ENCODE assay signal across 8 cellular contexts in genomic region chr20:58649288-58650180, GRCh38. TPM values are rescaled to one million over a fixed set of nuclear protein-coding genes. Genes with fewer than 3 reads are reported as not detected.
DNase-seq lines count a peak whose midpoint lies in the region; ATAC-seq and TF ChIP-seq lines count a peak whose summit lies in the region.

No MANE protein-coding gene starts in this region.

- peak overlapping the region; percentile 74 for H3K4me3 Mint-ChIP-seq in activated T-cell treated with anti-CD3 and anti-CD28 coated beads, Interleukin-2, amount 50 U/mL, for 4 hours

- H3K4me1 Mint-ChIP-seq in activated T-cell treated with anti-CD3 and anti-CD28 coated beads, Interleukin-2, amount 50 U/mL, for 4 hours (ENCODE audit: low read depth): peaks cover 12% of the 10 kb centered on the region

- H3K36me3 ChIP-seq in gastroesophageal sphincter (no peaks in the 10 kb centered on the region), psoas muscle (ENCODE audit: insufficient read depth in 1 of 2, low read depth in 1 of 2) (no peaks in the 10 kb centered on the region)

- H3K4me1 ChIP-seq in gastroesophageal sphincter (peaks cover 0 to 76% (median 25%) of the 10 kb centered on the region in 3 donors), psoas muscle (peaks cover 47% of the 10 kb centered on the region)

- peaks cover 6% of the 10 kb centered on the region for H3K36me3 Mint-ChIP-seq in activated T-cell treated with anti-CD3 and anti-CD28 coated beads, Interleukin-2, amount 50 U/mL, for 4 hours (ENCODE audit: insufficient read depth)

- peak; percentile 2 for ATAC-seq in HG03159 (IDR thresholded peaks at IDR 0.05; ENCODE audit: unreplicated experiment)
- peak; percentile 3 to 9 for ATAC-seq in activated T-cell treated with anti-CD3 and anti-CD28 coated beads, Interleukin-2, amount 50 U/mL, for 4 hours
- no peak for ATAC-seq in gastroesophageal sphincter
- ATAC-seq in psoas muscle: no peak
- no peak for ATAC-seq in GM21786 (IDR thresholded peaks at IDR 0.05; ENCODE audit: unreplicated experiment)
- ATAC-seq in GM19351 (IDR thresholded peaks at IDR 0.05; ENCODE audit: unreplicated experiment): no peak

- H3K27me3 ChIP-seq in gastroesophageal sphincter: no peaks in the 10 kb centered on the region
- H3K27me3 ChIP-seq in psoas muscle (ENCODE audit: insufficient read depth in 3 of 3, low read length in 2 of 3): no peaks in the 10 kb centered on the region

- intact Hi-C loops in psoas muscle (cut with DNase I): loop anchor here (2.0 to 10.0 kb wide), 9 partner anchors 43 to 413 kb away; partner anchors contain the start of genes NPEPL1 (in 2 of the 2), ATP5F1E (in 1 of the 2), GNAS (in 1 of the 2) and GNAS-AS1 (in 1 of the 2)

- no peaks in the 10 kb centered on the region for H3K9me3 ChIP-seq in gastroesophageal sphincter
- H3K9me3 ChIP-seq in psoas muscle: no peaks in the 10 kb centered on the region

- no peaks in the 10 kb centered on the region for H3K9me3 Mint-ChIP-seq in activated T-cell treated with anti-CD3 and anti-CD28 coated beads, Interleukin-2, amount 50 U/mL, for 4 hours

- TF ChIP-seq POLR2A in gastroesophageal sphincter (IDR thresholded peaks at IDR 0.05): no peak

- peak overlapping the region; percentile 83 to 94 (median 92) for H3K27ac ChIP-seq in gastroesophageal sphincter
- H3K27ac ChIP-seq in psoas muscle: peak overlapping the region; percentile 93

- 54 to 70% methylated on average over 3 to 31 of the region's 73 CpGs for WGBS in gastroesophageal sphincter (ENCODE audit: low coverage in 1 of 2), 2 donors
- WGBS in psoas muscle, 3 donors: 35 to 42% (median 39%) methylated on average over 73 of the region's 73 CpGs

- DNase-seq in activated T-cell treated with anti-CD3 and anti-CD28 coated beads, Interleukin-2, amount 50 U/mL, for 4 hours: peak; percentile 32
- DNase-seq in psoas muscle: peak in 1 of 2 donors; percentile 56
- no peak for DNase-seq in D341Med (ENCODE audit: low spot score)
- DNase-seq in NCI-H82 treated with DMSO at 0.1 percent for 48 hours (lab: John Stamatoyannopoulos, UW; ENCODE audit: unreplicated experiment): no peak

- H3K4me3 ChIP-seq in gastroesophageal sphincter: peak overlapping the region; percentile 71 to 97
- H3K4me3 ChIP-seq in psoas muscle: peak overlapping the region; percentile 73

- no peak for TF ChIP-seq CTCF in gastroesophageal sphincter (IDR thresholded peaks at IDR 0.05)
- no peak for TF ChIP-seq CTCF in psoas muscle (IDR thresholded peaks at IDR 0.05)

- no peaks in the 10 kb centered on the region for H3K27me3 Mint-ChIP-seq in activated T-cell treated with anti-CD3 and anti-CD28 coated beads, Interleukin-2, amount 50 U/mL, for 4 hours (ENCODE audit: low read depth)

- no peak for TF ChIP-seq EP300 in gastroesophageal sphincter (IDR thresholded peaks at IDR 0.05)

RNA-seq across cellular contexts. Expression of gene STX16, which starts 1.5 kb away (rescaled TPM):
- total RNA-seq in activated T-cell treated with anti-CD3 and anti-CD28 coated beads, Interleukin-2, amount 50 U/mL, for 4 hours: 10 to 100 TPM; 52.2 to 67.6 (median 55.4) TPM
- total RNA-seq in gastroesophageal sphincter: 10 to 100 TPM; 26.1 to 90.4 (median 47.8) TPM
- total RNA-seq in psoas muscle: 10 to 100 TPM; 17.9 to 26.3 (median 21.1) TPM
- 10 to 100 TPM; 17.5 to 58.1 (median 20.0) TPM for polyA plus RNA-seq in psoas muscle

RNA-seq across cellular contexts. Expression of gene NPEPL1, which starts 43.1 kb away (rescaled TPM):
- total RNA-seq in activated T-cell treated with anti-CD3 and anti-CD28 coated beads, Interleukin-2, amount 50 U/mL, for 4 hours: 10 to 100 TPM; 11.5 to 17.2 (median 16.4) TPM
- total RNA-seq in gastroesophageal sphincter (10 to 100 TPM; 24.3 to 57.3 (median 36.9) TPM), psoas muscle (10 to 100 TPM; 29.1 to 52.3 (median 36.4) TPM)
- 10 to 100 TPM; 18.4 to 41.9 (median 29.1) TPM for polyA plus RNA-seq in psoas muscle

Comparison
In these comparisons a context has a peak if more than half of its experiments do, and no peak if none do; other contexts are left out.
1. ATAC-seq: peak in HG03159 (single experiment) and activated T-cell treated with anti-CD3 and anti-CD28 coated beads, Interleukin-2, amount 50 U/mL, for 4 hours (2 of 2); none in gastroesophageal sphincter (single experiment), psoas muscle (0 of 4), GM21786 (single experiment) and GM19351 (single experiment).